Comparison of ENCODE assay signal across 29 cellular contexts in the genomic region with DNA sequence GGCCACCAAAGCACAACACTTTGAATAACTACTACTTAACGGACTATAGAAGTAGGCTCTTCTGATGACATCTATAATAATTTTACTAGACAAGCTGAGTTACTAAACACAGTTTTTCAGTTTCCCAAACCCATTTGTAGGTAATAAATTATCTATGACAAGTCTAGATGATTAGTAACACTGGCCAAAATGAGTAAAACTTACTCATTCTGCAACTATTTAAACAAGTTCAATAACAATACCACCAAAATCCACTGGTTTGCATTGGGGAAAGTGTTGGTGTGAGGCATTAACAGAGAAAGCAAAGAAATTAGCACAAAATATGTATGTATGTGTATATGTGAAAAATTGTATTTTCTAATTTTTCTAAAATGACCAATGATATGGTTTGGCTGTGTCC.
DNase-seq lines count a peak whose midpoint lies in the region; FAIRE-seq and TF ChIP-seq lines count a peak whose summit lies in the region.
"Had no signal": no experiment of that assay in that cellular context is flagged by ENCODE, and none has a peak within 500 bp of the region (broad histone marks: within the 10 kb centered on the region; RNA-seq: fewer than 3 reads in every experiment).

No MANE protein-coding gene starts in this region.

- H4K20me1 ChIP-seq in astrocyte (ENCODE audit: insufficient read depth, low read length) = no peaks in the 10 kb centered on the region

- H3K27me3 Mint-ChIP-seq in HFFc6 (ENCODE audit: insufficient read depth) (no peaks in the 10 kb centered on the region), astrocyte (ENCODE audit: low read depth, unreplicated experiment) (no peaks in the 10 kb centered on the region)
- H3K27me3 Mint-ChIP-seq in activated T-cell treated with anti-CD3 and anti-CD28 coated beads, Interleukin-2, amount 50 U/mL, for 24 hours = no peaks in the 10 kb centered on the region
- H3K27me3 Mint-ChIP-seq: memory B cell; naive B cell; stimulated activated naive CD8-positive, alpha-beta T cell treated with anti-CD3 and anti-CD28 coated beads, Interleukin-15, Interleukin-2, amounts not matched to agents 100 ng/mL and 50 ng/mL, for 24 hours; type B pancreatic cell had no signal

- H3K27me3 ChIP-seq in astrocyte (ENCODE audit: insufficient read depth, low read length) = no peaks in the 10 kb centered on the region
- H3K27me3 ChIP-seq: adrenal gland had no signal

- FAIRE-seq in astrocyte (lab: Jason Lieb, UNC) (no peak), kidney (lab: Jason Lieb, UNC) (no peak)
- FAIRE-seq: GM18507 had no signal

- peaks cover 46% of the 10 kb centered on the region for H3K9me3 Mint-ChIP-seq in HFFc6
- peaks cover 19% of the 10 kb centered on the region for H3K9me3 Mint-ChIP-seq in astrocyte (ENCODE audit: unreplicated experiment)
- H3K9me3 Mint-ChIP-seq in activated T-cell treated with anti-CD3 and anti-CD28 coated beads, Interleukin-2, amount 50 U/mL, for 24 hours = peaks cover 35% of the 10 kb centered on the region

- peaks cover 60% of the 10 kb centered on the region for H3K36me3 Mint-ChIP-seq in HFFc6 (ENCODE audit: low read depth)
- H3K36me3 Mint-ChIP-seq in astrocyte (ENCODE audit: low read depth, unreplicated experiment) = peaks cover 3% of the 10 kb centered on the region
- no peaks in the 10 kb centered on the region for H3K36me3 Mint-ChIP-seq in activated T-cell treated with anti-CD3 and anti-CD28 coated beads, Interleukin-2, amount 50 U/mL, for 24 hours (ENCODE audit: low read depth)

- H3K4me2 ChIP-seq in astrocyte (ENCODE audit: low read length) = no peak overlapping the region
- H3K4me2 ChIP-seq: KMS-11, smooth muscle cell had no signal

- TF ChIP-seq CTCF in HFFc6 (IDR thresholded peaks at IDR 0.05) (no peak), astrocyte (IDR thresholded peaks at IDR 0.05; ENCODE audit: insufficient read depth, low read depth, low read length) (no peak), foreskin fibroblast (IDR thresholded peaks at IDR 0.05; ENCODE audit: low read depth, low read length) (no peak), kidney (IDR thresholded peaks at IDR 0.05; ENCODE audit: borderline replicate concordance, extremely low read depth, insufficient read depth) (no peak)

- peaks cover 30% of the 10 kb centered on the region for H3K4me1 Mint-ChIP-seq in HFFc6 (ENCODE audit: low read depth)
- no peaks in the 10 kb centered on the region for H3K4me1 Mint-ChIP-seq in astrocyte (ENCODE audit: low read depth, unreplicated experiment)
- H3K4me1 Mint-ChIP-seq in activated T-cell treated with anti-CD3 and anti-CD28 coated beads, Interleukin-2, amount 50 U/mL, for 24 hours (ENCODE audit: low read depth) = no peaks in the 10 kb centered on the region
- H3K4me1 Mint-ChIP-seq: memory B cell, naive B cell had no signal

- H3K9ac ChIP-seq in astrocyte (ENCODE audit: low read length) (no peak overlapping the region), kidney (ENCODE audit: low read length in 2 of 2) (no peak overlapping the region)
- H3K9ac ChIP-seq: KMS-11 had no signal

- H3K27ac ChIP-seq in astrocyte (ENCODE audit: low read depth, low read length) (no peak overlapping the region), kidney (ENCODE audit: low read depth in 2 of 2, low read length in 2 of 2) (no peak overlapping the region)
- H3K27ac ChIP-seq: adrenal gland, C4-2B, epithelial cell of prostate, KMS-11 had no signal

- H3K4me1 ChIP-seq in astrocyte (ENCODE audit: insufficient read depth, low read length) (no peaks in the 10 kb centered on the region), kidney (ENCODE audit: control insufficient read depth in 1 of 2, insufficient read depth in 1 of 2, low read depth in 1 of 2, low read length in 2 of 2) (no peaks in the 10 kb centered on the region)
- H3K4me1 ChIP-seq: adrenal gland had no signal

- H3K27ac Mint-ChIP-seq in HFFc6 (no peak overlapping the region), astrocyte (ENCODE audit: unreplicated experiment) (no peak overlapping the region)
- no peak overlapping the region for H3K27ac Mint-ChIP-seq in activated T-cell treated with anti-CD3 and anti-CD28 coated beads, Interleukin-2, amount 50 U/mL, for 24 hours
- H3K27ac Mint-ChIP-seq: activated CD8-positive, alpha-beta T cell treated with anti-CD3 and anti-CD28 coated beads, Interleukin-2, amount 10 ng/mL, durations not matched to agents 7 days and 5 days; memory B cell; naive B cell; stimulated activated naive CD8-positive, alpha-beta T cell treated with anti-CD3 and anti-CD28 coated beads, Interleukin-15, Interleukin-2, amounts not matched to agents 100 ng/mL and 50 ng/mL, for 24 hours; type B pancreatic cell had no signal

- peaks cover 2% of the 10 kb centered on the region for H3K79me2 ChIP-seq in astrocyte (ENCODE audit: insufficient read depth, low read length)

- no peaks in the 10 kb centered on the region for H3K36me3 ChIP-seq in astrocyte (ENCODE audit: insufficient read depth, low read length)
- no peaks in the 10 kb centered on the region for H3K36me3 ChIP-seq in kidney (ENCODE audit: control insufficient read depth in 1 of 2, insufficient read depth in 2 of 2, low read length in 2 of 2)
- H3K36me3 ChIP-seq: adrenal gland had no signal

- H2AFZ ChIP-seq in astrocyte (ENCODE audit: low read depth, low read length) = no peak overlapping the region

- DNase-seq in AG08396 (ENCODE audit: low spot score) (peak; percentile 10), HFFc6 (peak; percentile 39), astrocyte (ENCODE audit: low read depth) (peak; percentile 84), foreskin fibroblast (peak; percentile 36 to 65), islet precursor cell (no peak), kidney (no peak)
- DNase-seq in activated T-cell treated with anti-CD3 and anti-CD28 coated beads, Interleukin-2, amount 50 U/mL, for 24 hours = no peak
- DNase-seq in activated CD8-positive, alpha-beta memory T cell treated with anti-CD3 and anti-CD28 coated beads for 24 hours = no peak
- DNase-seq: activated CD4-positive, CD25-positive, alpha-beta regulatory T cell treated with anti-CD3 and anti-CD28 coated beads, Interleukin-2, amount 50 U/mL, for 72 hours; activated CD8-positive, alpha-beta T cell treated with anti-CD3 and anti-CD28 coated beads, Interleukin-2, amount 10 ng/mL, durations not matched to agents 7 days and 5 days; activated naive CD4-positive, alpha-beta T cell; activated T-cell treated with anti-CD3 and anti-CD28 coated beads, Interleukin-2, amount 50 U/mL, for 1 hour; adrenal gland; Calu3; cerebellar nuclear complex; H7; naive B cell; NCI-H1694; NCI-H526 treated with DMSO at 0.1 percent for 48 hours; nucleus accumbens; stimulated activated CD4-positive, alpha-beta T cell treated with anti-CD3 and anti-CD28 coated beads, Interleukin-4, amount 100 ng/mL, for 1 hour had no signal

- intact Hi-C loops in kidney (cut with DNase I) = no loop called here

- H3K9me3 ChIP-seq in astrocyte (ENCODE audit: insufficient read depth, low read depth, low read length) = peaks cover 9% of the 10 kb centered on the region
- H3K9me3 ChIP-seq in kidney (ENCODE audit: control insufficient read depth in 1 of 2, low read length in 2 of 2) = peaks cover 0 to 14% of the 10 kb centered on the region in 2 donors

- H3K4me3 ChIP-seq in astrocyte (ENCODE audit: insufficient read depth, low read depth, low read length) (no peak overlapping the region), foreskin fibroblast (ENCODE audit: low read depth in 1 of 2, low read length in 2 of 2) (no peak overlapping the region), kidney (ENCODE audit: low read length in 2 of 2) (no peak overlapping the region)
- H3K4me3 ChIP-seq: adrenal gland, smooth muscle cell had no signal

- H3K4me3 Mint-ChIP-seq in HFFc6 (no peak overlapping the region), astrocyte (ENCODE audit: unreplicated experiment) (no peak overlapping the region)
- H3K4me3 Mint-ChIP-seq in activated T-cell treated with anti-CD3 and anti-CD28 coated beads, Interleukin-2, amount 50 U/mL, for 24 hours = no peak overlapping the region
- H3K4me3 Mint-ChIP-seq: activated CD8-positive, alpha-beta T cell treated with anti-CD3 and anti-CD28 coated beads, Interleukin-2, amount 10 ng/mL, durations not matched to agents 7 days and 5 days; memory B cell; naive B cell; stimulated activated naive CD8-positive, alpha-beta T cell treated with anti-CD3 and anti-CD28 coated beads, Interleukin-15, Interleukin-2, amounts not matched to agents 100 ng/mL and 50 ng/mL, for 24 hours; type B pancreatic cell had no signal

Comparison
In these comparisons a context has a peak if more than half of its experiments do, and no peak if none do; other contexts are left out.
1. DNase-seq: peak in AG08396 (single experiment), HFFc6 (single experiment), astrocyte (single experiment) and foreskin fibroblast (2 of 2); none in activated T-cell treated with anti-CD3 and anti-CD28 coated beads, Interleukin-2, amount 50 U/mL, for 24 hours (single experiment), islet precursor cell (single experiment), kidney (single experiment) and activated CD8-positive, alpha-beta memory T cell treated with anti-CD3 and anti-CD28 coated beads for 24 hours (single experiment).